ENCODE assay signal across 32 cellular contexts in the genomic region with DNA sequence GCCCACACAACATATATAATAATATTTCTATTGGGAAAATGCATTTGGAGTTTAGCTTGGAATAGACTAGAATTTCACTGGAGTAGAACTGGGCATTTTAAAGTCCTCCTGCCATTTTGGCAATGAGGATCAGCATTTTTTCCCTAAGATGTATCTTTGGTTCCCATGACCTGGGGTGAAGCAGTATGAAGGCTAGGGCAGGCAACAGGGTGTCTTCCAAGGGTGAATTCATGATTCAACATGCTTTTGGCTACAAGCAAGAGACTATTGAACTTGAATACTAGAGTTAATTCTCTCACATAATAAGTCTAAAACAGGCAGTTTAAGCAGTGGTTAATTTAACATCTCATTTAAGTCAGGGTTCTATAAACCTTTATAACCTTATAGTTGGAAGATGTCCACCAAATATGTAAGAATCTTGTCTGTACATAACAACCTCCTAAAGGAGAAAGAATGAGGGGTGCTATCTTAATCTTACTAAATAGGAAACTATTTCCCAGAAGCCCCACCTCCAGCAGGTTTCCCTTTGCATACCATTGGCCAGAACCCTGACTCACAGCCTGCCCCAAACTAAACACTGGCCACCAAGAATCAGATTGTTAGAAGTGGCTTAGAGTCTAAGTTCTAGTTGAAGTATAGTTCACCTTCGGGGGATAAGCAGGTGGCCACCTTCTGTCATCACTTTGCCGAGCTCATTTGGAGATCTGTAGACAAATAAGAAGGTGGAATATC.
"Had no signal": no experiment of that assay in that cellular context is flagged by ENCODE, and none has a peak within 500 bp of the region (broad histone marks: within the 10 kb centered on the region; RNA-seq: fewer than 3 reads in every experiment).

No MANE protein-coding gene starts in this region.

- H3K27ac ChIP-seq: brain microvascular endothelial cell, esophagus squamous epithelium, left ventricle myocardium inferior, neutrophil, ovary, skin epidermis, testis, transverse colon had no signal

- H3K9me3 ChIP-seq: esophagus squamous epithelium, left ventricle myocardium inferior, neutrophil, ovary, testis, transverse colon had no signal

- H3K36me3 ChIP-seq: brain microvascular endothelial cell, esophagus squamous epithelium, left ventricle myocardium inferior, neutrophil, ovary, transverse colon had no signal

- FAIRE-seq: astrocyte, frontal cortex, urothelium cell line had no signal

- H3K36me3 Mint-ChIP-seq: naive B cell had no signal

- H3K4me3 Mint-ChIP-seq: activated T-cell treated with anti-CD3 and anti-CD28 coated beads, Interleukin-2, amount 50 U/mL, for 24 hours; activated T-helper 17 cell treated with anti-CD3 and anti-CD28 coated beads, Interleukin-2, amount 50 U/mL, for 72 hours; endodermal cell; naive B cell; nephron progenitor cell had no signal

- H3K27ac Mint-ChIP-seq: activated T-cell treated with anti-CD3 and anti-CD28 coated beads, Interleukin-2, amount 50 U/mL, for 24 hours; activated T-helper 17 cell treated with anti-CD3 and anti-CD28 coated beads, Interleukin-2, amount 50 U/mL, for 72 hours; endodermal cell; naive B cell; nephron progenitor cell; progenitor cell of endocrine pancreas had no signal

- H3K4me3 ChIP-seq: esophagus squamous epithelium, left ventricle myocardium inferior, lung, ovary, skin epidermis, testis, transverse colon had no signal

- H3K9me3 Mint-ChIP-seq: activated T-cell treated with anti-CD3 and anti-CD28 coated beads, Interleukin-2, amount 50 U/mL, for 24 hours; activated T-helper 17 cell treated with anti-CD3 and anti-CD28 coated beads, Interleukin-2, amount 50 U/mL, for 72 hours; endodermal cell; naive B cell; nephron progenitor cell had no signal

- H3K4me1 Mint-ChIP-seq: activated T-helper 17 cell treated with anti-CD3 and anti-CD28 coated beads, Interleukin-2, amount 50 U/mL, for 72 hours; naive B cell had no signal

- H3K4me1 ChIP-seq: left ventricle myocardium inferior, testis, transverse colon had no signal

- H3K27me3 Mint-ChIP-seq: activated T-cell treated with anti-CD3 and anti-CD28 coated beads, Interleukin-2, amount 50 U/mL, for 24 hours; progenitor cell of endocrine pancreas had no signal

- ATAC-seq: activated T-helper 17 cell treated with anti-CD3 and anti-CD28 coated beads, Interleukin-2, amount 50 U/mL, for 72 hours; sciatic nerve; stimulated activated naive CD8-positive, alpha-beta T cell treated with anti-CD3 and anti-CD28 coated beads, Interleukin-15, Interleukin-2, amounts not matched to agents 100 U/mL and 50 U/mL, for 24 hours had no signal

- H3K27me3 ChIP-seq: brain microvascular endothelial cell, esophagus squamous epithelium, neutrophil, ovary, testis, transverse colon had no signal

- DNase-seq: activated CD4-positive, alpha-beta T cell treated with anti-CD3 and anti-CD28 coated beads for 4 hours; activated CD4-positive, alpha-beta T cell treated with anti-CD3 and anti-CD28 coated beads, Interleukin-2, amount 50 U/mL, for 48 hours; activated CD8-positive, alpha-beta memory T cell treated with anti-CD3 and anti-CD28 coated beads, Interleukin-2, amount 50 U/mL, for 4 hours; activated gamma-delta T cell treated with Interleukin-2 at 50 U/mL for 16 hours; activated naive CD4-positive, alpha-beta T cell treated with anti-CD3 and anti-CD28 coated beads, Interleukin-2, amount 50 U/mL, for 16 hours; activated T-cell treated with anti-CD3 and anti-CD28 coated beads, Interleukin-2, amount 50 U/mL, for 24 hours; amniotic stem cell; brain microvascular endothelial cell; central memory CD4-positive, alpha-beta T cell; endodermal cell; esophagus squamous epithelium; glutamatergic neuron; left ventricle myocardium inferior; naive B cell; nephron progenitor cell; ovary; retina; stimulated activated CD4-positive, alpha-beta T cell treated with anti-CD3 and anti-CD28 coated beads, Interleukin-12 subunit alpha, Interleukin-12 subunit beta, amount 100 ng/mL, for 4 hours; stimulated activated CD4-positive, alpha-beta T cell treated with anti-CD3 and anti-CD28 coated beads, Interleukin-4, amount 100 ng/mL, for 1 hour; stimulated activated naive CD8-positive, alpha-beta T cell treated with anti-CD3 and anti-CD28 coated beads, Interleukin-15, Interleukin-2, amounts not matched to agents 100 U/mL and 50 U/mL, for 24 hours; T-helper 2 cell; testis; transverse colon had no signal
